Comparison of ENCODE assay signal across 1 cellular context in the genomic region with DNA sequence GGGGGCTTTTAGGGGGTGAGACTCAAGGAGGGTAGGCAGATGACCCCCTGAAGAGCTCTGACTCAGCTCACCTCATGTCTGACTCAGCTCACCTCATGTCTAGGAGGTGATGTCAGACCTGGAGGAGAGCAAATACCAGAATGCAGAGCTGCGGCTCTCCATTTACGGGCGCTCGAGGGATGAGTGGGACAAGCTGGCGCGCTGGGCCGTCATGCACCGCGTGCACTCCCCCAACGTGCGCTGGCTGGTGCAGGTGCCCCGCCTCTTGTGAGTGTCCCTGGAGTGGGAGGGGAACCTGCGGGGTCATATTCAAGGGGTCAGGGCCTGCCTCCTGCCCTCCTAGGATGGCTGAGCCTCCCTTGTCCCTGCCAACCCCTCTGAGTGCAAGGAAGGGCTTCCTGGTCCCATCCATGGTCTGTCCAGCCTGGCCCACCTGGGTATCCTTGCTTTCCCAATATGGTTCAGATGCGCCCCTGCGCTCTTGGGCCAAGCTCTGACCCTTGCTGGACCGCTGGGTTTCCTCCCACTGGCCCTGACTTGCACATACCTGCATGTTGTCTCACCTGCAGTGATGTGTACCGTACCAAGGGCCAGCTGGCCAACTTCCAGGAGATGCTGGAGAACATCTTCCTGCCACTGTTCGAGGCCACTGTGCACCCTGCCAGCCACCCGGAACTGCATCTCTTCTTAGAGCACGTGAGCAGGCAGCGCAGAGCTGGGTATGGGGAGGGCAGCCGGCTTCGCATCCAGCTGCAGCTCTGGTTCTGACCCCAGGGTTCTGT.
TF ChIP-seq lines count a peak whose summit lies in the region.

No MANE protein-coding gene starts in this region.

TF ChIP-seq in IMR-90, 13 proteins besides CTCF, POLR2A, EP300 and RAD21:
- no peak for TF ChIP-seq CHD1 (IDR thresholded peaks at IDR 0.05; ENCODE audit: low read depth, low read length)
- TF ChIP-seq NFE2L2 (IDR thresholded peaks at IDR 0.05; ENCODE audit: low read depth, low read length): no peak
- TF ChIP-seq MAZ (IDR thresholded peaks at IDR 0.05; ENCODE audit: borderline replicate concordance, low read depth, low read length): no peak
- no peak for TF ChIP-seq BHLHE40 (IDR thresholded peaks at IDR 0.05; ENCODE audit: low read depth, low read length)
- no peak for TF ChIP-seq FOS (IDR thresholded peaks at IDR 0.05; ENCODE audit: low read depth, low read length)
- TF ChIP-seq SMC3 (IDR thresholded peaks at IDR 0.05; ENCODE audit: low read depth, low read length): no peak
- no peak for TF ChIP-seq CEBPB (IDR thresholded peaks at IDR 0.05; ENCODE audit: low read depth, low read length)
- no peak for TF ChIP-seq MAFK (IDR thresholded peaks at IDR 0.05; ENCODE audit: low read depth, low read length)
- no peak for TF ChIP-seq MXI1 (IDR thresholded peaks at IDR 0.05; ENCODE audit: borderline replicate concordance, low read depth, low read length)
